In genomic region chr1:229199261-229199850, GRCh38 we compare ENCODE assay signal across 8 cellular contexts.
DNase-seq lines count a peak whose midpoint lies in the region; ATAC-seq and TF ChIP-seq lines count a peak whose summit lies in the region.

No MANE protein-coding gene starts in this region.

- H3K36me3 ChIP-seq in SJCRH30 (no peaks in the 10 kb centered on the region), mesodermal cell (ENCODE audit: control insufficient read depth, insufficient read depth, low read length) (no peaks in the 10 kb centered on the region)

- no peaks in the 10 kb centered on the region for H3K27me3 ChIP-seq in SJCRH30

- WGBS in mesodermal cell (ENCODE audit: insufficient coverage in 2 of 2), 2 experiments: 90 to 94% methylated on average over 8 of the region's 8 CpGs

- H3K4me1 ChIP-seq in SJCRH30 (peaks cover 24% of the 10 kb centered on the region), mesodermal cell (ENCODE audit: control insufficient read depth, insufficient read depth, low read length, poor library complexity, severe bottlenecking) (peaks cover 21% of the 10 kb centered on the region)

- ATAC-seq in GM19455 (IDR thresholded peaks at IDR 0.05; ENCODE audit: unreplicated experiment): peak; percentile 16
- no peak for ATAC-seq in HG03354 (IDR thresholded peaks at IDR 0.05; ENCODE audit: poor library complexity, severe bottlenecking, unreplicated experiment)

- no peaks in the 10 kb centered on the region for H3K9me3 ChIP-seq in SJCRH30 (replicated peaks)
- no peaks in the 10 kb centered on the region for H3K9me3 ChIP-seq in mesodermal cell (ENCODE audit: control insufficient read depth, low read length)

- H3K27ac ChIP-seq in C4-2B (peak overlapping the region; percentile 52), SJCRH30 (no peak overlapping the region), mesodermal cell (ENCODE audit: low read depth, low read length, severe bottlenecking) (peak overlapping the region; percentile 73)

- no peak for TF ChIP-seq CTCF in C4-2B (conservative IDR thresholded peaks at IDR 0.05)

- peak overlapping the region; percentile 21 for H3K4me3 ChIP-seq in SJCRH30
- no peak overlapping the region for H3K4me3 ChIP-seq in mesodermal cell (ENCODE audit: extremely low read depth, insufficient read depth, low read length, poor library complexity, severe bottlenecking)

- DNase-seq in SJCRH30: peak in 1 of 2 experiments; percentile 46
- no peak for DNase-seq in epidermal melanocyte (ENCODE audit: insufficient read length, low spot score)
- DNase-seq in germinal center (ENCODE audit: low spot score): no peak
- no peak for DNase-seq in OCI-M2 (lab: John Stamatoyannopoulos, UW; ENCODE audit: unreplicated experiment)
